23 cellular contexts compared by ENCODE assay signal in the genomic region with DNA sequence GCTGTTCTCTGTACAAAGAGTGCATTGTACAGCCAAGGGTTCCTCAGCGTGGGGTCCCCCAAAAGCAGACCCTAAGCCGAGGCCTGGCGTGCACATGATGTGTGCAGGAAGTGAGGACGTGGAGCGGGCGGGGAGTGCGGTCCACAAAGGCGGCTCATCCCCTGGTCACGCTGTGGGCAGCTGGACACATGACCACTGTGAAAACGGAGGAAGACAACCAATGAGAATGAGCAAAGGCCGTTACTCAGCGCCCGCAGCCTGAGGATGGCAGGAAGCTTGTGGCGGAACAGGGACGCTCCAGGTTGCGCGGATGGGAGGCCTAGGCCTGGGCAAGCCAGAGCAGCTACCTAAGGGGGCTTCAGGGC.
A peak's percentile ranks its signal among the peaks of the same experiment; 100 is the strongest.
DNase-seq lines count a peak whose midpoint lies in the region; ATAC-seq, FAIRE-seq and TF ChIP-seq lines count a peak whose summit lies in the region.
"Had no signal": no experiment of that assay in that cellular context is flagged by ENCODE, and none has a peak within 500 bp of the region (broad histone marks: within the 10 kb centered on the region; RNA-seq: fewer than 3 reads in every experiment).

No MANE protein-coding gene starts in this region.

- H3K9me3 ChIP-seq in kidney (ENCODE audit: control insufficient read depth in 1 of 2, low read length in 2 of 2) = no peaks in the 10 kb centered on the region

- H3K4me3 ChIP-seq in kidney (ENCODE audit: low read length in 2 of 2) = no peak overlapping the region
- H3K4me3 ChIP-seq: BLaER1 treated with 17β-estradiol and CSF1 and Interleukin-3, amounts not matched to agents 10 nM and 100 nM; GM12878; GM23338 had no signal

- peak; percentile 17 for DNase-seq in Right ventricle myocardium inferior (ENCODE audit: missing footprints)
- DNase-seq in Right ventricle myocardium superior = no peak
- peak; percentile 18 for DNase-seq in HT1080 (ENCODE audit: low read depth)
- peak; percentile 53 for DNase-seq in kidney
- no peak for DNase-seq in LoVo (ENCODE audit: low spot score)
- DNase-seq: AML-193; BE2C; CD4-positive, alpha-beta T cell; CD8-positive, alpha-beta memory T cell; DMS 273 treated with DMSO at 0.1 percent for 48 hours; DMS79; EL; GDM1; H9 had no signal

- no peak overlapping the region for H3K27ac ChIP-seq in kidney (ENCODE audit: low read depth in 2 of 2, low read length in 2 of 2)
- H3K27ac ChIP-seq: 22Rv1; BLaER1 treated with 17β-estradiol and CSF1 and Interleukin-3, amounts not matched to agents 10 nM and 100 nM had no signal

- FAIRE-seq in kidney (lab: Jason Lieb, UNC) = no peak
- FAIRE-seq: A204.1, D721Med, GM12878, GM19239 had no signal

- TF ChIP-seq CTCF in kidney (IDR thresholded peaks at IDR 0.05; ENCODE audit: borderline replicate concordance, extremely low read depth, insufficient read depth) = no peak

- no peaks in the 10 kb centered on the region for H3K4me1 ChIP-seq in kidney (ENCODE audit: control insufficient read depth in 1 of 2, insufficient read depth in 1 of 2, low read depth in 1 of 2, low read length in 2 of 2)
- H3K4me1 ChIP-seq: BE2C had no signal

- H3K9ac ChIP-seq in kidney (ENCODE audit: low read length in 2 of 2) = no peak overlapping the region
- H3K9ac ChIP-seq: BLaER1 treated with 17β-estradiol and CSF1 and Interleukin-3, amounts not matched to agents 10 nM and 100 nM had no signal

- intact Hi-C loops in Right ventricle myocardium inferior (cut with DNase I) (no loop called here), Right ventricle myocardium superior (cut with DNase I) (no loop called here), kidney (cut with DNase I) (no loop called here)

- no peaks in the 10 kb centered on the region for H3K36me3 ChIP-seq in kidney (ENCODE audit: control insufficient read depth in 1 of 2, insufficient read depth in 2 of 2, low read length in 2 of 2)
- H3K36me3 ChIP-seq: BE2C; BLaER1 treated with 17β-estradiol and CSF1 and Interleukin-3, amounts not matched to agents 10 nM and 100 nM had no signal

- ATAC-seq in Right ventricle myocardium inferior (no peak), Right ventricle myocardium superior (ENCODE audit: poor library complexity) (no peak), HG03439 (IDR thresholded peaks at IDR 0.05; ENCODE audit: unreplicated experiment) (no peak)
- ATAC-seq: GM12878, GM23338, HCT116 had no signal

Comparison
In these comparisons a context has a peak if more than half of its experiments do, and no peak if none do; other contexts are left out.
1. DNase-seq: peak in Right ventricle myocardium inferior (single experiment), HT1080 (single experiment) and kidney (single experiment); none in Right ventricle myocardium superior (single experiment) and LoVo (single experiment).